Comparison of ENCODE assay signal across 36 cellular contexts in genomic region chr15:31557899-31558298, GRCh38.
"Had no signal": no experiment of that assay in that cellular context is flagged by ENCODE, and none has a peak within 500 bp of the region (broad histone marks: within the 10 kb centered on the region; RNA-seq: fewer than 3 reads in every experiment).

No MANE protein-coding gene starts in this region.

- H3K4me1 ChIP-seq: adrenal gland, body of pancreas, foreskin keratinocyte had no signal

- H3K4me1 Mint-ChIP-seq: activated CD4-positive, alpha-beta T cell treated with anti-CD3 and anti-CD28 coated beads for 36 hours; activated CD4-positive, alpha-beta T cell treated with anti-CD3 and anti-CD28 coated beads, Interleukin-2, amount 10 ng/mL, durations not matched to agents 7 days and 5 days; activated naive CD4-positive, alpha-beta T cell treated with anti-CD3 and anti-CD28 coated beads, Interleukin-2, amount 50 U/mL, for 24 hours; activated naive CD8-positive, alpha-beta T cell treated with anti-CD3 and anti-CD28 coated beads for 36 hours; activated naive CD8-positive, alpha-beta T cell treated with anti-CD3 and anti-CD28 coated beads, Interleukin-2, amount 50 U/mL, for 24 hours; T-helper 17 cell had no signal

- H3K27ac Mint-ChIP-seq: activated CD4-positive, alpha-beta T cell treated with anti-CD3 and anti-CD28 coated beads for 36 hours; activated CD4-positive, alpha-beta T cell treated with anti-CD3 and anti-CD28 coated beads, Interleukin-2, amount 10 ng/mL, durations not matched to agents 7 days and 5 days; activated CD8-positive, alpha-beta T cell treated with anti-CD3 and anti-CD28 coated beads for 36 hours; activated naive CD4-positive, alpha-beta T cell treated with anti-CD3 and anti-CD28 coated beads for 36 hours; activated naive CD4-positive, alpha-beta T cell treated with anti-CD3 and anti-CD28 coated beads, Interleukin-2, amount 50 U/mL, for 24 hours; activated naive CD8-positive, alpha-beta T cell treated with anti-CD3 and anti-CD28 coated beads for 36 hours; activated naive CD8-positive, alpha-beta T cell treated with anti-CD3 and anti-CD28 coated beads, Interleukin-2, amount 50 U/mL, for 24 hours; activated T-helper 1 cell treated with anti-CD3 and anti-CD28 coated beads, Interleukin-12 subunit alpha, Interleukin-12 subunit beta, Interleukin-2, Interleukin-4 antibody, amounts not matched to agents 30 ng/mL and 10 ng/mL and 1 ng/mL, durations not matched to agents 14 hours and 24 hours and 36 hours; activated T-helper 2 cell treated with anti-CD3 and anti-CD28 coated beads, Interferon-gamma antibody, Interleukin-2, Interleukin-4, amounts not matched to agents 10 μg/mL and 5 μg/mL and 100 μg/mL, durations not matched to agents 14 hours and 24 hours and 36 hours; effector memory CD8-positive, alpha-beta T cell; T-helper 17 cell; T-helper 2 cell treated with Interferon-gamma antibody and Interleukin-4, amounts not matched to agents 5 μg/mL and 100 μg/mL, for 36 hours had no signal

- ATAC-seq: activated CD4-positive, alpha-beta T cell treated with anti-CD3 and anti-CD28 coated beads for 36 hours; activated CD8-positive, alpha-beta T cell treated with anti-CD3 and anti-CD28 coated beads for 36 hours; activated naive CD8-positive, alpha-beta T cell treated with anti-CD3 and anti-CD28 coated beads, Interleukin-2, amount 50 U/mL, for 24 hours; body of pancreas; effector memory CD8-positive, alpha-beta T cell; foreskin keratinocyte; gastroesophageal sphincter; heart right ventricle; T-helper 17 cell had no signal

- H3K4me2 ChIP-seq: hepatocyte had no signal

- H3K9me3 ChIP-seq: adrenal gland, body of pancreas, esophagus squamous epithelium, gastroesophageal sphincter, heart right ventricle had no signal

- H3K27ac ChIP-seq: adrenal gland, body of pancreas, esophagus squamous epithelium, foreskin keratinocyte, gastroesophageal sphincter, heart right ventricle, hepatocyte, WERI-Rb-1 had no signal

- H3K27me3 ChIP-seq: adrenal gland, body of pancreas, esophagus squamous epithelium, gastroesophageal sphincter, heart right ventricle, hepatocyte had no signal

- H3K36me3 ChIP-seq: adrenal gland, esophagus squamous epithelium, heart right ventricle, WERI-Rb-1 had no signal

- DNase-seq: activated CD4-positive, alpha-beta T cell treated with anti-CD3 and anti-CD28 coated beads for 36 hours; activated CD4-positive, alpha-beta T cell treated with anti-CD3 and anti-CD28 coated beads, Interleukin-2, amount 10 ng/mL, durations not matched to agents 7 days and 5 days; activated CD4-positive, alpha-beta T cell treated with anti-CD3 and anti-CD28 coated beads, Interleukin-2, amount 50 U/mL, for 48 hours; activated CD4-positive, CD25-positive, alpha-beta regulatory T cell; activated CD4-positive, CD25-positive, alpha-beta regulatory T cell treated with anti-CD3 and anti-CD28 coated beads, Interleukin-2, amount 50 U/mL, for 72 hours; activated CD8-positive, alpha-beta memory T cell treated with anti-CD3 and anti-CD28 coated beads for 24 hours; activated CD8-positive, alpha-beta T cell treated with anti-CD3 and anti-CD28 coated beads for 36 hours; activated effector memory CD4-positive, alpha-beta T cell treated with anti-CD3 and anti-CD28 coated beads, Interleukin-2, amount 50 U/mL, for 16 hours; activated naive CD4-positive, alpha-beta T cell treated with anti-CD3 and anti-CD28 coated beads for 36 hours; activated naive CD8-positive, alpha-beta T cell treated with anti-CD3 and anti-CD28 coated beads for 36 hours; activated naive CD8-positive, alpha-beta T cell treated with anti-CD3 and anti-CD28 coated beads, Interleukin-2, amount 50 U/mL, for 24 hours; activated T-cell treated with anti-CD3 and anti-CD28 coated beads, Interleukin-2, amount 50 U/mL, for 1 hour; activated T-cell treated with anti-CD3 and anti-CD28 coated beads, Interleukin-2, amount 50 U/mL, for 48 hours; adrenal gland; amygdala; aorta; body of pancreas; caudate nucleus; cortex of kidney; dermis blood vessel endothelial cell; effector CD4-positive, alpha-beta T cell; effector memory CD8-positive, alpha-beta T cell; erythroblast; esophagus squamous epithelium; foreskin keratinocyte; heart right ventricle; T-helper 1 cell; T-helper 17 cell; T1000; WERI-Rb-1 had no signal

- H2AFZ ChIP-seq: hepatocyte had no signal

- H3K4me3 ChIP-seq: adrenal gland, body of pancreas, esophagus squamous epithelium, gastroesophageal sphincter, heart right ventricle, hepatocyte had no signal

- H3K36me3 Mint-ChIP-seq: activated naive CD4-positive, alpha-beta T cell treated with anti-CD3 and anti-CD28 coated beads, Interleukin-2, amount 50 U/mL, for 24 hours; activated naive CD8-positive, alpha-beta T cell treated with anti-CD3 and anti-CD28 coated beads for 36 hours had no signal

- H3K9me3 Mint-ChIP-seq: activated CD4-positive, alpha-beta T cell treated with anti-CD3 and anti-CD28 coated beads, Interleukin-2, amount 10 ng/mL, durations not matched to agents 7 days and 5 days; activated CD8-positive, alpha-beta T cell treated with anti-CD3 and anti-CD28 coated beads for 36 hours; activated naive CD4-positive, alpha-beta T cell treated with anti-CD3 and anti-CD28 coated beads for 36 hours; activated naive CD4-positive, alpha-beta T cell treated with anti-CD3 and anti-CD28 coated beads, Interleukin-2, amount 50 U/mL, for 24 hours; activated naive CD8-positive, alpha-beta T cell treated with anti-CD3 and anti-CD28 coated beads for 36 hours; activated naive CD8-positive, alpha-beta T cell treated with anti-CD3 and anti-CD28 coated beads, Interleukin-2, amount 50 U/mL, for 24 hours; activated T-helper 1 cell treated with anti-CD3 and anti-CD28 coated beads, Interleukin-12 subunit alpha, Interleukin-12 subunit beta, Interleukin-2, Interleukin-4 antibody, amounts not matched to agents 30 ng/mL and 10 ng/mL and 1 ng/mL, durations not matched to agents 14 hours and 24 hours and 36 hours; activated T-helper 2 cell treated with anti-CD3 and anti-CD28 coated beads, Interferon-gamma antibody, Interleukin-2, Interleukin-4, amounts not matched to agents 10 μg/mL and 5 μg/mL and 100 μg/mL, durations not matched to agents 14 hours and 24 hours and 36 hours; effector memory CD8-positive, alpha-beta T cell; T-helper 2 cell treated with Interferon-gamma antibody and Interleukin-4, amounts not matched to agents 5 μg/mL and 100 μg/mL, for 36 hours had no signal

- H3K4me3 Mint-ChIP-seq: activated CD4-positive, alpha-beta T cell treated with anti-CD3 and anti-CD28 coated beads for 36 hours; activated CD4-positive, alpha-beta T cell treated with anti-CD3 and anti-CD28 coated beads, Interleukin-2, amount 10 ng/mL, durations not matched to agents 7 days and 5 days; activated CD8-positive, alpha-beta T cell treated with anti-CD3 and anti-CD28 coated beads for 36 hours; activated naive CD4-positive, alpha-beta T cell treated with anti-CD3 and anti-CD28 coated beads for 36 hours; activated naive CD4-positive, alpha-beta T cell treated with anti-CD3 and anti-CD28 coated beads, Interleukin-2, amount 50 U/mL, for 24 hours; activated naive CD8-positive, alpha-beta T cell treated with anti-CD3 and anti-CD28 coated beads for 36 hours; activated naive CD8-positive, alpha-beta T cell treated with anti-CD3 and anti-CD28 coated beads, Interleukin-2, amount 50 U/mL, for 24 hours; activated T-helper 1 cell treated with anti-CD3 and anti-CD28 coated beads, Interleukin-12 subunit alpha, Interleukin-12 subunit beta, Interleukin-2, Interleukin-4 antibody, amounts not matched to agents 30 ng/mL and 10 ng/mL and 1 ng/mL, durations not matched to agents 14 hours and 24 hours and 36 hours; effector memory CD8-positive, alpha-beta T cell; T-helper 17 cell; T-helper 2 cell treated with Interferon-gamma antibody and Interleukin-4, amounts not matched to agents 5 μg/mL and 100 μg/mL, for 36 hours had no signal

- H3K79me2 ChIP-seq: hepatocyte had no signal

- H3K27me3 Mint-ChIP-seq: activated CD4-positive, alpha-beta T cell treated with anti-CD3 and anti-CD28 coated beads for 36 hours; activated CD4-positive, alpha-beta T cell treated with anti-CD3 and anti-CD28 coated beads, Interleukin-2, amount 10 ng/mL, durations not matched to agents 7 days and 5 days; activated naive CD4-positive, alpha-beta T cell treated with anti-CD3 and anti-CD28 coated beads, Interleukin-2, amount 50 U/mL, for 24 hours had no signal
